In the genomic region with DNA sequence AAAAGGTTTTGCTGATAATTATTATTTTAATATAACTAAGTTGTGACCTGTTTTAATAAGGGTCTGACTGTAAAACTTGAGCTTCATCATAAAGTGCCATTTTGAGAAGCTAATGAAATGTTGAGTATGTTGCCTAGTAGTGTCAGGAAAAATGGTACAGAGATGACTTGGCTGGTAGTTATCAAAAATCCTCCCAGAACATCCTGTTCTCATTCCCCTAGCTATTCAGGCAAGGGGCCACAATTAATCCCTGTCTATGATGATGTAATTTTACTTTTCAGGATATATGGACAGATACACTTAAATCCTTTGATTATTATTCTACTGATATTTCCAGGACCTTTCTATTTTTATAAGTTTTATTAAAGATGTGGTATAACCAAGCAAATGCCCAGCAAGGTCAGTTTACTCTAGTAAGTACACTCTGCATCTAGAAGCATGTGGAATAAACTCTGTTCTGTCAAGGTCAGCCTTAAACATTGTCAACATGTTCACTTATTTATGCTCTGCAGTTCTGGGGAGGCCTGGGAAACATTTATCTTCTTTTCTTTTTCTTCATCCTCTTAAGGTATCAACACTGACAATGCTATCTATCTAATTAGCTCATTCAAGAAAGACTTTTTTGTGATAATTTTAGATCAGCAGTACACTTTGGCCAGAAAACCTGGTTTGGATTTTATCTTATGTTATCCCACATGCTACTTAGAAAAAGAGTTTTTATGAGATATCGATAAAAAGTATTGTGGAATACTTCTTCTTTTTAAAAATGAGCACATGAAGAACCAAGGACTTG, we compare ENCODE assay signal across 22 cellular contexts. TPM values are rescaled to one million over a fixed set of nuclear protein-coding genes. Genes with fewer than 3 reads are reported as not detected.
A peak's percentile ranks its signal among the peaks of the same experiment; 100 is the strongest.
DNase-seq lines count a peak whose midpoint lies in the region; ATAC-seq, FAIRE-seq and TF ChIP-seq lines count a peak whose summit lies in the region.
"Had no signal": no experiment of that assay in that cellular context is flagged by ENCODE, and none has a peak within 500 bp of the region (broad histone marks: within the 10 kb centered on the region; RNA-seq: fewer than 3 reads in every experiment).

No MANE protein-coding gene starts in this region.

- H3K4me2 ChIP-seq in HepG2 (ENCODE audit: low read depth, low read length): no peak overlapping the region

- no peak overlapping the region for H3K27ac ChIP-seq in HepG2 (ENCODE audit: extremely low read length, insufficient read depth, low read length)
- H3K27ac ChIP-seq: breast epithelium, foreskin keratinocyte had no signal

- TF ChIP-seq POLR2A in HepG2 (IDR thresholded peaks at IDR 0.05; ENCODE audit: insufficient read depth in 1 of 2, low read depth in 2 of 2, low read length in 2 of 2): no peak

- CTCF ChIA-PET in HepG2 (lab: Yijun Ruan, JAX; ENCODE audit: low intra/inter-chr PET ratio, low total read pairs): no interaction called here

- H3K4me3 ChIP-seq in adipocyte (ENCODE audit: low read length): no peak overlapping the region
- no peak overlapping the region for H3K4me3 ChIP-seq in foreskin fibroblast (ENCODE audit: low read depth in 1 of 2, low read length in 2 of 2)
- H3K4me3 ChIP-seq in HepG2 (replicated peaks in 1 of 3; ENCODE audit: insufficient read depth in 1 of 3, low read depth in 2 of 3, low read length in 3 of 3): no peak overlapping the region
- H3K4me3 ChIP-seq: breast epithelium had no signal

- peak; percentile 97 for FAIRE-seq in D721Med (lab: Jason Lieb, UNC)
- no peak for FAIRE-seq in HepG2 (lab: Jason Lieb, UNC)
- FAIRE-seq: H1, keratinocyte had no signal

- no peak for ATAC-seq in HepG2
- ATAC-seq: activated CD8-positive, alpha-beta T cell treated with anti-CD3 and anti-CD28 coated beads, Interleukin-2, amount 10 ng/mL, durations not matched to agents 7 days and 5 days; foreskin keratinocyte; naive thymus-derived CD4-positive, alpha-beta T cell had no signal

- TF ChIP-seq RAD21 in HepG2 (CRISPR knock-in tag; IDR thresholded peaks at IDR 0.05): no peak

- in situ Hi-C loops in HepG2 (cut with HindIII; ENCODE audit: extremely low pct_ligation_motif_present, low pct_unique_long_range_greater_than_20kb): no loop called here

- no peak for DNase-seq in D721Med (ENCODE audit: insufficient read length, low spot score)
- DNase-seq in adipocyte (ENCODE audit: low read depth): peak; percentile 11
- peak; percentile 17 to 27 for DNase-seq in foreskin fibroblast
- DNase-seq in HepG2 (ENCODE audit: low spot score): no peak
- no peak for DNase-seq in SKM-1 treated with dmso at 0.1 percent for 144 hours (lab: John Stamatoyannopoulos, UW; ENCODE audit: unreplicated experiment)
- no peak for DNase-seq in head of caudate nucleus
- DNase-seq in stimulated activated CD4-positive, alpha-beta T cell treated with anti-CD3 and anti-CD28 coated beads, Interleukin-4, amount 100 ng/mL, for 1 hour: no peak
- no peak for DNase-seq in activated naive CD4-positive, alpha-beta T cell treated with Interleukin-2 at 50 U/mL for 16 hours
- DNase-seq: activated CD4-positive, CD25-positive, alpha-beta regulatory T cell treated with anti-CD3 and anti-CD28 coated beads, Interleukin-2, amount 50 U/mL, for 72 hours; activated CD8-positive, alpha-beta T cell treated with anti-CD3 and anti-CD28 coated beads, Interleukin-2, amount 10 ng/mL, durations not matched to agents 7 days and 5 days; activated gamma-delta T cell; DMS79 treated with DMSO at 0.1 percent for 48 hours; foreskin keratinocyte; mesendoderm; naive thymus-derived CD4-positive, alpha-beta T cell; NCI-H1417 treated with DMSO at 0.1 percent for 48 hours; NCI-H2107; NCI-H524 treated with DMSO at 0.1 percent for 48 hours; RPMI8226 had no signal

- TF ChIP-seq CTCF in D721Med (IDR thresholded peaks at IDR 0.05; ENCODE audit: insufficient read depth, missing control alignments) (no peak), foreskin fibroblast (IDR thresholded peaks at IDR 0.05; ENCODE audit: low read depth, low read length) (no peak), HepG2 (CRISPR knock-in tag; IDR thresholded peaks at IDR 0.05) (no peak)

- H3K79me2 ChIP-seq in HepG2 (ENCODE audit: insufficient read depth, low read length): no peaks in the 10 kb centered on the region

- no peaks in the 10 kb centered on the region for H3K36me3 ChIP-seq in adipocyte (ENCODE audit: control insufficient read depth, insufficient read depth, low read length, severe bottlenecking)
- H3K36me3 ChIP-seq in HepG2 (replicated peaks in 1 of 2; ENCODE audit: control insufficient read depth in 1 of 2, insufficient read depth in 2 of 2, low read length in 2 of 2): no peaks in the 10 kb centered on the region
- H3K36me3 ChIP-seq: breast epithelium had no signal

- no peak for TF ChIP-seq EP300 in HepG2 (IDR thresholded peaks at IDR 0.05; ENCODE audit: low read depth in 2 of 2, low read length in 2 of 2)
- no peak for TF ChIP-seq EP300 in HepG2 (CRISPR knock-in tag; IDR thresholded peaks at IDR 0.05; ENCODE audit: borderline replicate concordance)

- WGBS in HepG2 (ENCODE audit: low lambda C conversion rate): 97% methylated on average over 1 of the region's 1 CpG

- intact Hi-C loops in HepG2 (cut with micrococcal nuclease; ENCODE audit: unreplicated experiment) (no loop called here), head of caudate nucleus (cut with DNase I) (no loop called here)

- no peak overlapping the region for H3K9ac ChIP-seq in adipocyte (ENCODE audit: low read length)
- H3K9ac ChIP-seq in HepG2 (ENCODE audit: insufficient read depth, low read depth, low read length): no peak overlapping the region

- H4K20me1 ChIP-seq in HepG2 (ENCODE audit: insufficient read depth, low read length): no peaks in the 10 kb centered on the region

- H3K4me1 ChIP-seq in adipocyte (ENCODE audit: control insufficient read depth, insufficient read depth, low read length): peaks cover 39% of the 10 kb centered on the region
- peaks cover 10% of the 10 kb centered on the region for H3K4me1 ChIP-seq in HepG2 (ENCODE audit: insufficient read depth, low read length)
- H3K4me1 ChIP-seq: breast epithelium had no signal

- H3K27me3 ChIP-seq in adipocyte (replicated peaks; ENCODE audit: control insufficient read depth, insufficient read depth, low read length) (no peaks in the 10 kb centered on the region), HepG2 (ENCODE audit: control insufficient read depth in 1 of 2, insufficient read depth in 2 of 2, low read length in 2 of 2) (no peaks in the 10 kb centered on the region)
- H3K27me3 ChIP-seq: breast epithelium, foreskin keratinocyte had no signal

- H3K9me3 ChIP-seq in adipocyte (ENCODE audit: control insufficient read depth, low read length) (no peaks in the 10 kb centered on the region), HepG2 (ENCODE audit: low read length) (no peaks in the 10 kb centered on the region)
- H3K9me3 ChIP-seq: breast epithelium had no signal

- no TSS peak for BruUV-seq in HepG2 (replicated peaks; lab: Mats Ljungman, UMichigan)

- H2AFZ ChIP-seq in HepG2 (ENCODE audit: low read length): no peak overlapping the region

- POLR2A ChIA-PET in HepG2 (lab: Yijun Ruan, JAX): no interaction called here

TF ChIP-seq in HepG2, 621 proteins besides CTCF, POLR2A, EP300 and RAD21:
- TF ChIP-seq FOXA3 (CRISPR knock-in tag; IDR thresholded peaks at IDR 0.05): 0 out of 2 replicates have a peak, but pooled peaks have one; percentile 22
- TF ChIP-seq, protein P1, sequence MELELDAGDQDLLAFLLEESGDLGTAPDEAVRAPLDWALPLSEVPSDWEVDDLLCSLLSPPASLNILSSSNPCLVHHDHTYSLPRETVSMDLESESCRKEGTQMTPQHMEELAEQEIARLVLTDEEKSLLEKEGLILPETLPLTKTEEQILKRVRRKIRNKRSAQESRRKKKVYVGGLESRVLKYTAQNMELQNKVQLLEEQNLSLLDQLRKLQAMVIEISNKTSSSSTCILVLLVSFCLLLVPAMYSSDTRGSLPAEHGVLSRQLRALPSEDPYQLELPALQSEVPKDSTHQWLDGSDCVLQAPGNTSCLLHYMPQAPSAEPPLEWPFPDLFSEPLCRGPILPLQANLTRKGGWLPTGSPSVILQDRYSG (CRISPR knock-in tag; IDR thresholded peaks at IDR 0.05): no peak

RNA-seq across cellular contexts. Expression of a gene that starts 32.1 kb away (rescaled TPM):
- total RNA-seq in HepG2 (2016; rRNA removed; fragmentation: Illumina TruSeq; extraction: Trizol): 14.4 and 26.0 TPM in 2 replicates
- total RNA-seq in HepG2 (2016; cell fraction: cytosol; rRNA removed; fragmentation: Illumina TruSeq; extraction: Trizol; ENCODE audit: low read depth): 2.2 and 2.6 TPM in 2 replicates
- total RNA-seq in HepG2 (2016; cell fraction: insoluble cytoplasmic fraction; rRNA removed; fragmentation: Illumina TruSeq; extraction: Trizol): 14.5 and 25.7 TPM in 2 replicates
- 5.5 and 5.9 TPM in 2 replicates for total RNA-seq in HepG2 (2016; cell fraction: membrane; rRNA removed; fragmentation: Illumina TruSeq; extraction: Trizol)
- total RNA-seq in HepG2 (2016; cell fraction: nucleus; rRNA removed; fragmentation: Illumina TruSeq; extraction: Trizol): 9.6 and 9.8 TPM in 2 replicates
- 10.7 and 12.0 TPM in 2 replicates for polyA plus RNA-seq in HepG2 (2011; rRNA removed)
- polyA plus RNA-seq in HepG2 (2011; cell fraction: cytosol; rRNA removed): 6.9 and 11.2 TPM in 2 replicates
- polyA plus RNA-seq in HepG2 (2011; cell fraction: nucleus; rRNA removed): 7.8 and 8.8 TPM in 2 replicates
- polyA plus RNA-seq in HepG2 (2012): 9.1 and 10.5 TPM in 2 replicates
- polyA plus RNA-seq in HepG2 (2016; cell fraction: cytosol; fragmentation: Illumina TruSeq; extraction: Trizol; ENCODE audit: low read depth): 0.51 and 0.66 TPM in 2 replicates
- 18.0 and 20.8 TPM in 2 replicates for polyA plus RNA-seq in HepG2 (2016; cell fraction: insoluble cytoplasmic fraction; fragmentation: Illumina TruSeq; extraction: Trizol; ENCODE audit: low read depth)
- 1.9 and 2.3 TPM in 2 replicates for polyA plus RNA-seq in HepG2 (2016; cell fraction: membrane; fragmentation: Illumina TruSeq; extraction: Trizol; ENCODE audit: low read depth)
- 8.8 and 9.8 TPM in 2 replicates for polyA plus RNA-seq in HepG2 (2016; cell fraction: nucleus; fragmentation: Illumina TruSeq; extraction: Trizol; ENCODE audit: insufficient read depth, low read depth)
- 19.3 and 21.9 TPM in 2 replicates for polyA minus RNA-seq in HepG2 (2011; rRNA and poly(A)+ RNA removed; ENCODE audit: low replicate concordance)
- 12.1 and 16.2 TPM in 2 replicates for polyA minus RNA-seq in HepG2 (2011; cell fraction: cytosol; rRNA and poly(A)+ RNA removed)
- 17.8 and 21.1 TPM in 2 replicates for polyA minus RNA-seq in HepG2 (2011; cell fraction: nucleus; rRNA and poly(A)+ RNA removed)

Comparison
In these comparisons a context has a peak if more than half of its experiments do, and no peak if none do; other contexts are left out.
1. DNase-seq: peak in adipocyte (single experiment) and foreskin fibroblast (2 of 2); none in D721Med (single experiment), HepG2 (single experiment), SKM-1 treated with dmso at 0.1 percent for 144 hours (single experiment), head of caudate nucleus (0 of 42), stimulated activated CD4-positive, alpha-beta T cell treated with anti-CD3 and anti-CD28 coated beads, Interleukin-4, amount 100 ng/mL, for 1 hour (single experiment) and activated naive CD4-positive, alpha-beta T cell treated with Interleukin-2 at 50 U/mL for 16 hours (single experiment).